2 cellular contexts compared by ENCODE assay signal in the genomic region with DNA sequence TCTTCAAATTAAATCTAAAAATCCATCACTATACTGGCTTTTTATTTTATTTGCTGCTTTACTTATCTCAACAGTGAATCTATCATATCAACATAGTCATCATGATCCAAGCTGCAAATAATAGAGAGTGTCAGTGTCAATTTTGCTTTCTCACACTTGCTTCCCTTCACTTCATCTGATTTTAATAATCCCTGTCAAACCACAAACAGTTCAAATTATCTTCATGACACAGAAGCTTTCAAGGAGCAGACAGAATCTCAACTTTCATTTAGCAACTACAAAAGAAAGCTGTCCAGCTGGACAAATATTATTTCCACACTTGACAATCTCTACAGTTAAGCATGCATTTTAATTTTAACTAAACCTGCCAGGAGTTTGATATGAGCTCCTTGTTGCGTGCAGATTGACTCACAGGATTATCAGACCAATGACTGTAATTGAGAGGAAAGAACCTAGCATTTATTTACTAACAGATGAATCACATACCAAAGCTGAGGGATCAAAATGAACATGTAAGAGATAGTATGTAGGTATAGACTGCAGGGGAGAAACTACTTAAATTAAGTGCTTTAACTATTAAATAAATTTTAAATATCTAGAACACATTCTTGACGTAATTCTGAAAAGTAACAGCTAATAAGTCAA.
TF ChIP-seq lines count a peak whose summit lies in the region.

No MANE protein-coding gene starts in this region.

TF ChIP-seq in SK-N-SH, 30 proteins besides CTCF, POLR2A, EP300 and RAD21 (continued from another document):
- TF ChIP-seq, protein P1, sequence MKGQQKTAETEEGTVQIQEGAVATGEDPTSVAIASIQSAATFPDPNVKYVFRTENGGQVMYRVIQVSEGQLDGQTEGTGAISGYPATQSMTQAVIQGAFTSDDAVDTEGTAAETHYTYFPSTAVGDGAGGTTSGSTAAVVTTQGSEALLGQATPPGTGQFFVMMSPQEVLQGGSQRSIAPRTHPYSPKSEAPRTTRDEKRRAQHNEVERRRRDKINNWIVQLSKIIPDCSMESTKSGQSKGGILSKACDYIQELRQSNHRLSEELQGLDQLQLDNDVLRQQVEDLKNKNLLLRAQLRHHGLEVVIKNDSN (IDR thresholded peaks at IDR 0.05; ENCODE audit: borderline replicate concordance, low read depth): no peak
- TF ChIP-seq RFX5 (IDR thresholded peaks at IDR 0.05; ENCODE audit: low read length) (no peak), FOXJ3 (CRISPR knock-in tag; IDR thresholded peaks at IDR 0.05) (no peak), JUND (IDR thresholded peaks at IDR 0.05) (no peak), GABPA (IDR thresholded peaks at IDR 0.05; ENCODE audit: low read depth) (no peak), FOSL2 (IDR thresholded peaks at IDR 0.05; ENCODE audit: borderline replicate concordance, low read depth) (no peak), MAX (IDR thresholded peaks at IDR 0.05; ENCODE audit: low read depth) (no peak), CHD2 (IDR thresholded peaks at IDR 0.05; ENCODE audit: low read length, partially characterized antibody) (no peak), SIN3A (IDR thresholded peaks at IDR 0.05; ENCODE audit: borderline replicate concordance, low read depth, low read length) (no peak), NFIC (IDR thresholded peaks at IDR 0.05; ENCODE audit: borderline replicate concordance) (no peak), TCF12 (IDR thresholded peaks at IDR 0.05) (peak; percentile 42; the same call in 1 of the 2 replicates), TAF1 (IDR thresholded peaks at IDR 0.05; ENCODE audit: borderline replicate concordance, low read depth, low read length) (no peak), FOXM1 (IDR thresholded peaks at IDR 0.05; ENCODE audit: low read depth) (no peak)
- TF ChIP-seq, protein P2, sequence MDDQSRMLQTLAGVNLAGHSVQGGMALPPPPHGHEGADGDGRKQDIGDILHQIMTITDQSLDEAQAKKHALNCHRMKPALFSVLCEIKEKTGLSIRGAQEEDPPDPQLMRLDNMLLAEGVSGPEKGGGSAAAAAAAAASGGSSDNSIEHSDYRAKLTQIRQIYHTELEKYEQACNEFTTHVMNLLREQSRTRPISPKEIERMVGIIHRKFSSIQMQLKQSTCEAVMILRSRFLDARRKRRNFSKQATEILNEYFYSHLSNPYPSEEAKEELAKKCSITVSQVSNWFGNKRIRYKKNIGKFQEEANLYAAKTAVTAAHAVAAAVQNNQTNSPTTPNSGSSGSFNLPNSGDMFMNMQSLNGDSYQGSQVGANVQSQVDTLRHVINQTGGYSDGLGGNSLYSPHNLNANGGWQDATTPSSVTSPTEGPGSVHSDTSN (IDR thresholded peaks at IDR 0.05): peak; percentile 23; the same call in 1 of the 2 replicates
- TF ChIP-seq, protein P3, sequence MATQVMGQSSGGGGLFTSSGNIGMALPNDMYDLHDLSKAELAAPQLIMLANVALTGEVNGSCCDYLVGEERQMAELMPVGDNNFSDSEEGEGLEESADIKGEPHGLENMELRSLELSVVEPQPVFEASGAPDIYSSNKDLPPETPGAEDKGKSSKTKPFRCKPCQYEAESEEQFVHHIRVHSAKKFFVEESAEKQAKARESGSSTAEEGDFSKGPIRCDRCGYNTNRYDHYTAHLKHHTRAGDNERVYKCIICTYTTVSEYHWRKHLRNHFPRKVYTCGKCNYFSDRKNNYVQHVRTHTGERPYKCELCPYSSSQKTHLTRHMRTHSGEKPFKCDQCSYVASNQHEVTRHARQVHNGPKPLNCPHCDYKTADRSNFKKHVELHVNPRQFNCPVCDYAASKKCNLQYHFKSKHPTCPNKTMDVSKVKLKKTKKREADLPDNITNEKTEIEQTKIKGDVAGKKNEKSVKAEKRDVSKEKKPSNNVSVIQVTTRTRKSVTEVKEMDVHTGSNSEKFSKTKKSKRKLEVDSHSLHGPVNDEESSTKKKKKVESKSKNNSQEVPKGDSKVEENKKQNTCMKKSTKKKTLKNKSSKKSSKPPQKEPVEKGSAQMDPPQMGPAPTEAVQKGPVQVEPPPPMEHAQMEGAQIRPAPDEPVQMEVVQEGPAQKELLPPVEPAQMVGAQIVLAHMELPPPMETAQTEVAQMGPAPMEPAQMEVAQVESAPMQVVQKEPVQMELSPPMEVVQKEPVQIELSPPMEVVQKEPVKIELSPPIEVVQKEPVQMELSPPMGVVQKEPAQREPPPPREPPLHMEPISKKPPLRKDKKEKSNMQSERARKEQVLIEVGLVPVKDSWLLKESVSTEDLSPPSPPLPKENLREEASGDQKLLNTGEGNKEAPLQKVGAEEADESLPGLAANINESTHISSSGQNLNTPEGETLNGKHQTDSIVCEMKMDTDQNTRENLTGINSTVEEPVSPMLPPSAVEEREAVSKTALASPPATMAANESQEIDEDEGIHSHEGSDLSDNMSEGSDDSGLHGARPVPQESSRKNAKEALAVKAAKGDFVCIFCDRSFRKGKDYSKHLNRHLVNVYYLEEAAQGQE (IDR thresholded peaks at IDR 0.05; ENCODE audit: low read depth, low read length): no peak

TF ChIP-seq in SK-N-SH treated with all-trans-retinoic acid at 6 μM for 48 hours, 23 proteins besides CTCF, POLR2A, EP300 and RAD21 (continued from another document):
- TF ChIP-seq, protein P4, sequence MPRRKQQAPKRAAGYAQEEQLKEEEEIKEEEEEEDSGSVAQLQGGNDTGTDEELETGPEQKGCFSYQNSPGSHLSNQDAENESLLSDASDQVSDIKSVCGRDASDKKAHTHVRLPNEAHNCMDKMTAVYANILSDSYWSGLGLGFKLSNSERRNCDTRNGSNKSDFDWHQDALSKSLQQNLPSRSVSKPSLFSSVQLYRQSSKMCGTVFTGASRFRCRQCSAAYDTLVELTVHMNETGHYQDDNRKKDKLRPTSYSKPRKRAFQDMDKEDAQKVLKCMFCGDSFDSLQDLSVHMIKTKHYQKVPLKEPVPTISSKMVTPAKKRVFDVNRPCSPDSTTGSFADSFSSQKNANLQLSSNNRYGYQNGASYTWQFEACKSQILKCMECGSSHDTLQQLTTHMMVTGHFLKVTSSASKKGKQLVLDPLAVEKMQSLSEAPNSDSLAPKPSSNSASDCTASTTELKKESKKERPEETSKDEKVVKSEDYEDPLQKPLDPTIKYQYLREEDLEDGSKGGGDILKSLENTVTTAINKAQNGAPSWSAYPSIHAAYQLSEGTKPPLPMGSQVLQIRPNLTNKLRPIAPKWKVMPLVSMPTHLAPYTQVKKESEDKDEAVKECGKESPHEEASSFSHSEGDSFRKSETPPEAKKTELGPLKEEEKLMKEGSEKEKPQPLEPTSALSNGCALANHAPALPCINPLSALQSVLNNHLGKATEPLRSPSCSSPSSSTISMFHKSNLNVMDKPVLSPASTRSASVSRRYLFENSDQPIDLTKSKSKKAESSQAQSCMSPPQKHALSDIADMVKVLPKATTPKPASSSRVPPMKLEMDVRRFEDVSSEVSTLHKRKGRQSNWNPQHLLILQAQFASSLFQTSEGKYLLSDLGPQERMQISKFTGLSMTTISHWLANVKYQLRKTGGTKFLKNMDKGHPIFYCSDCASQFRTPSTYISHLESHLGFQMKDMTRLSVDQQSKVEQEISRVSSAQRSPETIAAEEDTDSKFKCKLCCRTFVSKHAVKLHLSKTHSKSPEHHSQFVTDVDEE (CRISPR knock-in tag; IDR thresholded peaks at IDR 0.05): no peak
- TF ChIP-seq BACH2 (CRISPR knock-in tag; IDR thresholded peaks at IDR 0.05; ENCODE audit: borderline replicate concordance) (no peak), ZFP30 (CRISPR knock-in tag; IDR thresholded peaks at IDR 0.05) (no peak)
